22 cellular contexts compared by ENCODE assay signal in the genomic region with DNA sequence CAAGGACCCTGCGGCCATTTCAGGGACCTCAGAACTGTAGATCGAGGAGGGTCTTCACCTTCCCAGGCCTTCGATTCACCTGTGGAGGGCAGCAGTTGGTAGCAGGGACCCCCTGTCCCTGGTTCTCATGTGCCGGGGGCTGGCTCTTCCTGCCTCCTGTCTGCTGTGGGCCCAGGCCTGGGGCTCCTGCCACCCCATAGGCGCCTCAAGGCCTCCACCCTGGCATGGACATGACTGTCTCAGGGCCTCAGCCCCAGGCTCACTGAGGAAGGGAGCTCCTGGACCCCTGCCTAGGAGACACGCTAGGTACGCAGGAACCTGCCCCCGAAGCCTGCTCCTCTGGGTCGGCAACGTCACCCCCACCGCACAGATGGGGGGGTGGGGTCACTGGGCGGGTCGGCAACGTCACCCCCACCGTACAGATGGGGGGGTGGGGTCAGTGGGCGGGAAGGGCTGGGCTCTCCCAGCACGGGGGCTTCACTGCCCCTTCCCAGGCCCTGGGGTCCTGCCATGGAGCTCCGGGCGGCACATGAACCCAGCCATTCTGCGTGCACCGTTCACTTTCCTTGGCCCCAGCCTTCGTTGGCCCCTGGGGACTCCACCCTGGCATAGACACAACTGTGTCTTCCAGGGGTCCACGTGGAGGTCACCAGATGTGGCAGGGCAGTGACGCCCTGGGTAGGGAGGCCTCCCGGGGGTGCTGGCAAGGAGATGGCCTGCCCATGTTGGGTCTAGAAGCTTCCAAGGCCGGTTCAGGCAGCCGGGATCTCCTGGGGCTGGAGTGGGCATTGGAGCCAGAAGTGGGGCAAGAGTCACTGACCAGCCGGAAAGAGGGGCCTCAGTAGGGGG. TPM values are rescaled to one million over a fixed set of nuclear protein-coding genes. Genes with fewer than 3 reads are reported as not detected.
A peak's percentile ranks its signal among the peaks of the same experiment; 100 is the strongest.
DNase-seq lines count a peak whose midpoint lies in the region; ATAC-seq, FAIRE-seq and TF ChIP-seq lines count a peak whose summit lies in the region.
"Had no signal": no experiment of that assay in that cellular context is flagged by ENCODE, and none has a peak within 500 bp of the region (broad histone marks: within the 10 kb centered on the region; RNA-seq: fewer than 3 reads in every experiment).

No MANE protein-coding gene starts in this region.

- H3K9me3 ChIP-seq in H1 (ENCODE audit: insufficient read depth in 2 of 2, low read depth in 1 of 2, low read length in 1 of 2) = no peaks in the 10 kb centered on the region
- no peaks in the 10 kb centered on the region for H3K9me3 ChIP-seq in HepG2 (ENCODE audit: low read length)
- H3K9me3 ChIP-seq: HAP-1, Peyer's patch, SK-N-SH had no signal

- H3K18ac ChIP-seq in H1 (ENCODE audit: extremely low read depth, low read length) = no peak overlapping the region

- intact Hi-C loops in Right ventricle myocardium superior (cut with DNase I) (no loop called here), cardiac septum (cut with DNase I) (no loop called here), HepG2 (cut with micrococcal nuclease; ENCODE audit: unreplicated experiment) (no loop called here)

- no peak for TF ChIP-seq EP300 in H1 (IDR thresholded peaks at IDR 0.05; ENCODE audit: borderline replicate concordance in 1 of 2, low read depth in 2 of 2, low read length in 2 of 2)
- TF ChIP-seq EP300 in HepG2 (IDR thresholded peaks at IDR 0.05; ENCODE audit: low read depth in 2 of 2, low read length in 2 of 2) = no peak
- TF ChIP-seq EP300 in HepG2 (CRISPR knock-in tag; IDR thresholded peaks at IDR 0.05; ENCODE audit: borderline replicate concordance) = no peak

- no peak overlapping the region for H3K4ac ChIP-seq in H1 (replicated peaks; ENCODE audit: insufficient read length, low read depth, low read length)

- no peaks in the 10 kb centered on the region for H4K20me1 ChIP-seq in H1 (replicated peaks in 1 of 2; ENCODE audit: control insufficient read depth in 1 of 2, insufficient read depth in 2 of 2, low read length in 2 of 2)
- H4K20me1 ChIP-seq in HepG2 (ENCODE audit: insufficient read depth, low read length) = no peaks in the 10 kb centered on the region

- H2BK120ac ChIP-seq in H1 (replicated peaks; ENCODE audit: low read depth, low read length) = no peak overlapping the region

- TF ChIP-seq CTCF in H1 (IDR thresholded peaks at IDR 0.05; ENCODE audit: control extremely low read depth in 1 of 3, insufficient read depth in 1 of 3, low read depth in 1 of 3, low read length in 3 of 3) (no peak), HepG2 (CRISPR knock-in tag; IDR thresholded peaks at IDR 0.05) (no peak)

- no peak overlapping the region for H4K5ac ChIP-seq in H1 (ENCODE audit: insufficient read length, low read depth, low read length)

- POLR2A ChIA-PET in H1 (lab: Charles Lee; ENCODE audit: partially characterized antibody) (interaction anchor here (1.1 kb wide), 1 partner anchor 145 kb away, joined by 3 read pairs; no protein-coding TSS in a partner anchor), HepG2 (lab: Yijun Ruan, JAX) (no interaction called here)

- H2BK12ac ChIP-seq in H1 (ENCODE audit: low read depth, low read length) = no peak overlapping the region

- no peak overlapping the region for H3K23ac ChIP-seq in H1 (ENCODE audit: insufficient read length)

- no peak overlapping the region for H2BK20ac ChIP-seq in H1 (ENCODE audit: low read length)

- ATAC-seq in Right ventricle myocardium superior (ENCODE audit: poor library complexity) (no peak), HepG2 (no peak)

- H2AFZ ChIP-seq in H1 (ENCODE audit: low read length) (no peak overlapping the region), HepG2 (ENCODE audit: low read length) (no peak overlapping the region)

- H3K36me3 ChIP-seq in H1 (ENCODE audit: control insufficient read depth in 2 of 4, insufficient read depth in 4 of 4, low read length in 3 of 4) (no peaks in the 10 kb centered on the region), HepG2 (replicated peaks in 1 of 2; ENCODE audit: control insufficient read depth in 1 of 2, insufficient read depth in 2 of 2, low read length in 2 of 2) (no peaks in the 10 kb centered on the region; a peak in 1 of 5 replicates)
- H3K36me3 ChIP-seq: HAP-1, Peyer's patch had no signal

- H3K79me2 ChIP-seq in H1 (ENCODE audit: control insufficient read depth in 1 of 2, insufficient read depth in 2 of 2, low read length in 2 of 2) (no peaks in the 10 kb centered on the region), HepG2 (ENCODE audit: insufficient read depth, low read length) (no peaks in the 10 kb centered on the region)

- no peaks in the 10 kb centered on the region for H3K23me2 ChIP-seq in H1 (ENCODE audit: low read depth, low read length)

- no peak overlapping the region for H2AK5ac ChIP-seq in H1 (ENCODE audit: low read depth, low read length)

- TF ChIP-seq POLR2A in H1 (IDR thresholded peaks at IDR 0.05; ENCODE audit: control extremely low read depth in 1 of 2, low read depth in 2 of 2, low read length in 2 of 2) (no peak), HepG2 (IDR thresholded peaks at IDR 0.05; ENCODE audit: insufficient read depth in 1 of 2, low read depth in 2 of 2, low read length in 2 of 2) (no peak)

- TF ChIP-seq RAD21 in H1 (IDR thresholded peaks at IDR 0.05 in 1 of 2, conservative IDR thresholded peaks at IDR 0.05 in 1 of 2; ENCODE audit: low read depth in 2 of 2, low read length in 2 of 2) (no peak), HepG2 (CRISPR knock-in tag; IDR thresholded peaks at IDR 0.05) (no peak)

- no peaks in the 10 kb centered on the region; a peak in 1 of 7 replicates for H3K27me3 ChIP-seq in H1 (replicated peaks in 1 of 4; ENCODE audit: control insufficient read depth in 3 of 4, extremely low read depth in 1 of 4, insufficient read depth in 3 of 4, low read length in 3 of 4)
- H3K27me3 ChIP-seq in HepG2 (ENCODE audit: control insufficient read depth in 1 of 2, insufficient read depth in 2 of 2, low read length in 2 of 2) = no peaks in the 10 kb centered on the region
- H3K27me3 ChIP-seq: Peyer's patch had no signal

- H3K9ac ChIP-seq in H1 (replicated peaks in 1 of 4; ENCODE audit: extremely low read depth in 1 of 4, low read depth in 3 of 4, low read length in 3 of 4) (no peak overlapping the region), HepG2 (ENCODE audit: insufficient read depth, low read depth, low read length) (no peak overlapping the region)

- FAIRE-seq in H1 (lab: Jason Lieb, UNC) (no peak), HepG2 (lab: Jason Lieb, UNC) (no peak)
- FAIRE-seq: A204.1, D721Med, HTR-8/SVneo had no signal

- no peak overlapping the region for H3K56ac ChIP-seq in H1 (replicated peaks; ENCODE audit: insufficient read length, low read depth, low read length)

- H3K27ac ChIP-seq in H1 (ENCODE audit: low read depth, low read length) (no peak overlapping the region), HepG2 (ENCODE audit: extremely low read length, insufficient read depth, low read length) (no peak overlapping the region)
- H3K27ac ChIP-seq: HL-60, Peyer's patch had no signal

- no peaks in the 10 kb centered on the region for H3K79me1 ChIP-seq in H1 (ENCODE audit: low read depth, low read length)

- H3K4me3 ChIP-seq in H1 (ENCODE audit: extremely low read depth in 1 of 4, insufficient read depth in 2 of 4, low read depth in 3 of 4, low read length in 4 of 4) (no peak overlapping the region), HepG2 (replicated peaks in 1 of 3; ENCODE audit: insufficient read depth in 1 of 3, low read depth in 2 of 3, low read length in 3 of 3) (no peak overlapping the region)
- H3K4me3 ChIP-seq: HAP-1, Peyer's patch had no signal

- no peak overlapping the region for H2BK5ac ChIP-seq in H1 (ENCODE audit: low read depth, low read length)

- no peak overlapping the region for H3K14ac ChIP-seq in H1 (ENCODE audit: insufficient read length)

- in situ Hi-C loops in HepG2 (cut with HindIII; ENCODE audit: extremely low pct_ligation_motif_present, low pct_unique_long_range_greater_than_20kb) = no loop called here

- CTCF ChIA-PET in H1 (lab: Charles Lee; ENCODE audit: partially characterized antibody) (interaction anchor here (0.6 to 11.6 kb wide), 8 partner anchors 10 to 352 kb away, joined by 3 to 152 read pairs (median 6); no protein-coding TSS in a partner anchor), HepG2 (lab: Yijun Ruan, JAX; ENCODE audit: low intra/inter-chr PET ratio, low total read pairs) (no interaction called here)

- peaks cover 0 to 5% (median 2%) of the 10 kb centered on the region in 4 experiments; a peak in 3 of 7 replicates for H3K4me1 ChIP-seq in H1 (replicated peaks in 1 of 4; ENCODE audit: control insufficient read depth in 3 of 4, insufficient read depth in 4 of 4, low read length in 3 of 4)
- H3K4me1 ChIP-seq in HepG2 (ENCODE audit: insufficient read depth, low read length) = peaks cover 50% of the 10 kb centered on the region
- H3K4me1 ChIP-seq: HAP-1 had no signal

- BruUV-seq in HepG2 (replicated peaks; lab: Mats Ljungman, UMichigan) = no TSS peak

- H4K91ac ChIP-seq in H1 (replicated peaks; ENCODE audit: insufficient read length, low read length) = peak overlapping the region; percentile 54

- no peak overlapping the region for H2BK15ac ChIP-seq in H1 (ENCODE audit: low read length)

- DNase-seq in Right ventricle myocardium superior (peak; percentile 41), cardiac septum (ENCODE audit: low spot score) (no peak), H1 (ENCODE audit: low read depth in 1 of 2, low spot score in 2 of 2) (no peak), HepG2 (ENCODE audit: low spot score) (no peak), NCI-H1417 treated with DMSO at 0.1 percent for 48 hours (lab: John Stamatoyannopoulos, UW) (no peak), hippocampal formation (lab: John Stamatoyannopoulos, UW) (no peak)
- DNase-seq in activated naive CD4-positive, alpha-beta T cell treated with anti-CD3 and anti-CD28 coated beads, Interleukin-2, amount 50 U/mL, for 16 hours = no peak
- DNase-seq: DMS79 treated with DMSO at 0.1 percent for 48 hours, Kasumi-1, MM.1S, NCI-H1092 treated with DMSO at 0.1 percent for 48 hours, NCI-H2081 treated with DMSO at 0.1 percent for 48 hours, NCI-H446 treated with DMSO at 0.1 percent for 48 hours, Peyer's patch, SHP77 treated with DMSO at 0.1 percent for 48 hours, SK-N-SH had no signal

- H3K4me2 ChIP-seq in H1 (ENCODE audit: insufficient read depth in 1 of 2, low read depth in 2 of 2, low read length in 2 of 2) (no peak overlapping the region), HepG2 (ENCODE audit: low read depth, low read length) (no peak overlapping the region)

- 0 out of 2 replicates have a peak overlapping the region, but pooled peaks have one; percentile 11 for H4K8ac ChIP-seq in H1 (ENCODE audit: extremely low read depth, insufficient read depth, low read length)

- WGBS in H1 (ENCODE audit: extremely low coverage in 1 of 2, insufficient coverage in 1 of 2, insufficient read length in 1 of 2, insufficient replicate concordance in 2 of 2, low coverage in 1 of 2, low lambda C conversion rate in 2 of 2, missing lambda C conversion rate in 1 of 2), 2 experiments = 90% methylated on average over 18 of the region's 28 CpGs; no CpG with 5 or more reads in 1 of the 2 experiments
- WGBS in HepG2 (ENCODE audit: low lambda C conversion rate) = 81% methylated on average over 18 of the region's 28 CpGs

RNA-seq across cellular contexts. Expression of a gene that starts 3.5 kb away (rescaled TPM):
- total RNA-seq in Right ventricle myocardium superior (1.9 TPM), cardiac septum (0.38 TPM), HepG2 (2016; rRNA removed; fragmentation: Illumina TruSeq; extraction: Trizol) (0.98 and 8.5 TPM in 2 replicates)
- 0.15 TPM in 1 of 2 replicates, not detected in the other for total RNA-seq in H1 (2021; fragmentation: NEBNext Ultra II Directional; extraction: Animal tissue kit (Norgen Biotek cat#: 25700))
- polyA plus RNA-seq in H1 (2011; rRNA removed) (0.14 and 0.35 TPM in 2 replicates), HepG2 (2011; rRNA removed) (63.6 and 107 TPM in 2 replicates)
- polyA plus RNA-seq in H1 (2011; cell fraction: cytosol; rRNA removed) = 0.34 TPM
- 2.4 TPM for polyA plus RNA-seq in H1 (2011; cell fraction: nucleus; rRNA removed)
- 0.60 TPM in 1 of 4 replicates, not detected in the others for polyA plus RNA-seq in H1 (2012, experiment 1 of 2)
- not detected for polyA plus RNA-seq in H1 (2012, experiment 2 of 2)
- 0.10 TPM for polyA plus RNA-seq in H1 (2013, experiment 1 of 2)
- 0.07 TPM for polyA plus RNA-seq in H1 (2013, experiment 2 of 2)
- not detected in 2 replicates for polyA minus RNA-seq in H1 (2011; rRNA and poly(A)+ RNA removed)
- polyA minus RNA-seq in H1 (2011; cell fraction: cytosol; rRNA and poly(A)+ RNA removed) = not detected
- not detected for polyA minus RNA-seq in H1 (2011; cell fraction: nucleus; rRNA and poly(A)+ RNA removed)
- total RNA-seq in HepG2 (2016; cell fraction: cytosol; rRNA removed; fragmentation: Illumina TruSeq; extraction: Trizol; ENCODE audit: low read depth) = 1.8 and 1.9 TPM in 2 replicates
- total RNA-seq in HepG2 (2016; cell fraction: insoluble cytoplasmic fraction; rRNA removed; fragmentation: Illumina TruSeq; extraction: Trizol) = 1.2 and 9.0 TPM in 2 replicates
- 1.4 and 1.8 TPM in 2 replicates for total RNA-seq in HepG2 (2016; cell fraction: membrane; rRNA removed; fragmentation: Illumina TruSeq; extraction: Trizol)
- total RNA-seq in HepG2 (2016; cell fraction: nucleus; rRNA removed; fragmentation: Illumina TruSeq; extraction: Trizol) = 14.0 and 15.7 TPM in 2 replicates
- 8.9 and 16.3 TPM in 2 replicates for polyA plus RNA-seq in HepG2 (2011; cell fraction: cytosol; rRNA removed)
- 1,761 and 2,041 TPM in 2 replicates for polyA plus RNA-seq in HepG2 (2011; cell fraction: nucleus; rRNA removed)
- 31.4 and 46.5 TPM in 2 replicates for polyA plus RNA-seq in HepG2 (2012)
- polyA plus RNA-seq in HepG2 (2016; cell fraction: cytosol; fragmentation: Illumina TruSeq; extraction: Trizol; ENCODE audit: low read depth) = 1.9 and 2.1 TPM in 2 replicates
- 1.9 and 2.5 TPM in 2 replicates for polyA plus RNA-seq in HepG2 (2016; cell fraction: insoluble cytoplasmic fraction; fragmentation: Illumina TruSeq; extraction: Trizol; ENCODE audit: low read depth)
- polyA plus RNA-seq in HepG2 (2016; cell fraction: membrane; fragmentation: Illumina TruSeq; extraction: Trizol; ENCODE audit: low read depth) = 1.6 and 2.1 TPM in 2 replicates
- polyA plus RNA-seq in HepG2 (2016; cell fraction: nucleus; fragmentation: Illumina TruSeq; extraction: Trizol; ENCODE audit: insufficient read depth, low read depth) = 65.6 and 66.9 TPM in 2 replicates
- polyA minus RNA-seq in HepG2 (2011; rRNA and poly(A)+ RNA removed; ENCODE audit: low replicate concordance) = 15.4 TPM in 1 of 2 replicates, not detected in the other
- 5.8 and 5.9 TPM in 2 replicates for polyA minus RNA-seq in HepG2 (2011; cell fraction: cytosol; rRNA and poly(A)+ RNA removed)
- polyA minus RNA-seq in HepG2 (2011; cell fraction: nucleus; rRNA and poly(A)+ RNA removed) = 43.4 and 57.3 TPM in 2 replicates
- total RNA-seq: Peyer's patch had no signal
- polyA plus RNA-seq: BJ had no signal

RNA-seq across cellular contexts. Expression of a gene that starts 24.9 kb away (rescaled TPM):
- total RNA-seq in Right ventricle myocardium superior = 33.7 TPM
- total RNA-seq in cardiac septum = 62.7 TPM
- not detected in 2 replicates for total RNA-seq in H1 (2021; fragmentation: NEBNext Ultra II Directional; extraction: Animal tissue kit (Norgen Biotek cat#: 25700))
- 0.32 and 0.36 TPM in 2 replicates for polyA plus RNA-seq in H1 (2011; rRNA removed)
- 0.19 TPM for polyA plus RNA-seq in H1 (2011; cell fraction: cytosol; rRNA removed)
- polyA plus RNA-seq in H1 (2011; cell fraction: nucleus; rRNA removed) = 0.27 TPM
- polyA plus RNA-seq in H1 (2012, experiment 1 of 2) = 0.09 to 0.32 TPM (median 0.25 TPM) in 3 of 4 replicates, not detected in the other
- 0.09 TPM for polyA plus RNA-seq in H1 (2012, experiment 2 of 2)
- polyA plus RNA-seq in H1 (2013, experiment 1 of 2) = 0.14 TPM
- 0.13 TPM for polyA plus RNA-seq in H1 (2013, experiment 2 of 2)
- polyA minus RNA-seq in H1 (2011; rRNA and poly(A)+ RNA removed) = not detected in 2 replicates
- polyA minus RNA-seq in H1 (2011; cell fraction: cytosol; rRNA and poly(A)+ RNA removed) = not detected
- not detected for polyA minus RNA-seq in H1 (2011; cell fraction: nucleus; rRNA and poly(A)+ RNA removed)
- 0.07 TPM in 1 of 2 replicates, not detected in the other for total RNA-seq in HepG2 (2016; rRNA removed; fragmentation: Illumina TruSeq; extraction: Trizol)
- not detected in 2 replicates for total RNA-seq in HepG2 (2016; cell fraction: cytosol; rRNA removed; fragmentation: Illumina TruSeq; extraction: Trizol; ENCODE audit: low read depth)
- total RNA-seq in HepG2 (2016; cell fraction: insoluble cytoplasmic fraction; rRNA removed; fragmentation: Illumina TruSeq; extraction: Trizol) = 0.04 TPM in 1 of 2 replicates, not detected in the other
- total RNA-seq in HepG2 (2016; cell fraction: membrane; rRNA removed; fragmentation: Illumina TruSeq; extraction: Trizol) = 0.06 TPM in 1 of 2 replicates, not detected in the other
- not detected in 2 replicates for total RNA-seq in HepG2 (2016; cell fraction: nucleus; rRNA removed; fragmentation: Illumina TruSeq; extraction: Trizol)
- 0.03 and 0.05 TPM in 2 replicates for polyA plus RNA-seq in HepG2 (2011; rRNA removed)
- 0.05 and 0.08 TPM in 2 replicates for polyA plus RNA-seq in HepG2 (2011; cell fraction: cytosol; rRNA removed)
- 0.26 and 0.32 TPM in 2 replicates for polyA plus RNA-seq in HepG2 (2011; cell fraction: nucleus; rRNA removed)
- not detected in 2 replicates for polyA plus RNA-seq in HepG2 (2012)
- polyA plus RNA-seq in HepG2 (2016; cell fraction: cytosol; fragmentation: Illumina TruSeq; extraction: Trizol; ENCODE audit: low read depth) = not detected in 2 replicates
- polyA plus RNA-seq in HepG2 (2016; cell fraction: insoluble cytoplasmic fraction; fragmentation: Illumina TruSeq; extraction: Trizol; ENCODE audit: low read depth) = 0.19 TPM in 1 of 2 replicates, not detected in the other
- polyA plus RNA-seq in HepG2 (2016; cell fraction: membrane; fragmentation: Illumina TruSeq; extraction: Trizol; ENCODE audit: low read depth) = not detected in 2 replicates
- polyA plus RNA-seq in HepG2 (2016; cell fraction: nucleus; fragmentation: Illumina TruSeq; extraction: Trizol; ENCODE audit: insufficient read depth, low read depth) = not detected in 2 replicates
- polyA minus RNA-seq in HepG2 (2011; rRNA and poly(A)+ RNA removed; ENCODE audit: low replicate concordance) = 0.38 TPM in 1 of 2 replicates, not detected in the other
- polyA minus RNA-seq in HepG2 (2011; cell fraction: cytosol; rRNA and poly(A)+ RNA removed) = not detected in 2 replicates
- polyA minus RNA-seq in HepG2 (2011; cell fraction: nucleus; rRNA and poly(A)+ RNA removed) = not detected in 2 replicates
- polyA plus RNA-seq: BJ, SK-N-SH had no signal

Comparison
In these comparisons a context has a peak if more than half of its experiments do, and no peak if none do; other contexts are left out.
1. RNA of a gene that starts 24.9 kb away (total RNA-seq): 62.7 TPM in cardiac septum (single experiment) and 33.7 TPM in Right ventricle myocardium superior (single experiment); not detected in H1 and 0.04 to 0.07 TPM in HepG2; every median in the first group is over 10 times any median in the second.